In genomic region chr10:95874783-95875182, GRCh38 we compare ENCODE assay signal across 3 cellular contexts. TPM values are rescaled to one million over a fixed set of nuclear protein-coding genes. Genes with fewer than 3 reads are reported as not detected.
"Had no signal": no experiment of that assay in that cellular context is flagged by ENCODE, and none has a peak within 500 bp of the region (broad histone marks: within the 10 kb centered on the region; RNA-seq: fewer than 3 reads in every experiment).

No MANE protein-coding gene starts in this region.

RNA-seq across cellular contexts. Expression of gene CC2D2B, which starts 33.0 kb away (rescaled TPM):
- total RNA-seq: foreskin keratinocyte had no signal
- polyA plus RNA-seq: fibroblast of lung, hepatocyte had no signal
